8 cellular contexts compared by ENCODE assay signal in the genomic region with DNA sequence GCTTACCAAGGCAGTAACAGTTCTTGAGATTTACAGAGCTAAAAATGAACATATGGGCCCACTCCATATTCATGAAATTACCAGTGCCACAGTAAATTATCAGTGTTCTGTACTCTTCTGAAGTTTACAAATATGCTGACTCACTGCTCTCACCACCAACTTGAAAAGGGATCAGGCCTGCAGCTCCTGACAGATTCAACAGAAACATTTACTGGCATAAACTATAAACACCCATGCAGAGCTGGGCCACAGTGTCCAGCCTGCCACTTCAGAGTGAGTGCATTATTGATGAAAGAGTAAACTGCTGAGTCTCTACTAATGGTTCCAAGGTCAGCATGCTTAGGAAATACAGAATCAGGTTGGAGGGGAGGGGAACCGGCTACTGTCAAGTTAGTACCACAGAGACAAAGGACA.
DNase-seq lines count a peak whose midpoint lies in the region; ATAC-seq, FAIRE-seq and TF ChIP-seq lines count a peak whose summit lies in the region.

No MANE protein-coding gene starts in this region.

- intact Hi-C loops in PC-9 (cut with micrococcal nuclease; ENCODE audit: unreplicated experiment) (loop anchor here (2.0 to 5.0 kb wide), 2 partner anchors 54 to 150 kb away; partner anchors contain the start of gene SGPP2), esophagus squamous epithelium (cut with DNase I) (no loop called here)

- peak; percentile 53; the same call in 2 of the 3 replicates for ATAC-seq in DND-41 (ENCODE audit: insufficient read depth, low read depth)
- peak; percentile 65 for ATAC-seq in omental fat pad (ENCODE audit: low FRiP score)

- POLR2A ChIA-PET in PC-9 (lab: Charles Lee; ENCODE audit: unreplicated experiment): interaction anchor here (0.6 kb wide), 3 partner anchors 24 to 1371 kb away, joined by 3 to 9 read pairs (median 3); no protein-coding TSS in a partner anchor

- peaks cover 39% of the 10 kb centered on the region for H3F3A ChIP-seq in PC-9 (ENCODE audit: insufficient read depth, low read depth)

- H3K27me3 ChIP-seq in DND-41 (ENCODE audit: insufficient read depth, low read length, poor library complexity) (no peaks in the 10 kb centered on the region), PC-9 (ENCODE audit: insufficient read depth, low read depth) (no peaks in the 10 kb centered on the region), esophagus squamous epithelium (no peaks in the 10 kb centered on the region)

- H4K20me1 ChIP-seq in DND-41 (ENCODE audit: insufficient read depth, low read length): no peaks in the 10 kb centered on the region
- no peaks in the 10 kb centered on the region for H4K20me1 ChIP-seq in PC-9 (ENCODE audit: insufficient read depth)

- H3K4me3 ChIP-seq in DND-41 (ENCODE audit: low read depth in 1 of 2, low read length in 2 of 2) (no peak overlapping the region), PC-9 (peak overlapping the region; percentile 3; the same call in 1 of the 2 replicates), esophagus squamous epithelium (no peak overlapping the region)

- no peak for TF ChIP-seq CTCF in DND-41 (IDR thresholded peaks at IDR 0.05; ENCODE audit: borderline replicate concordance, extremely low read depth, low read length, poor library complexity, severe bottlenecking)
- TF ChIP-seq CTCF in PC-9 (conservative IDR thresholded peaks at IDR 0.05): no peak
- TF ChIP-seq CTCF in esophagus squamous epithelium (IDR thresholded peaks at IDR 0.05): no peak
- no peak for TF ChIP-seq CTCF in omental fat pad (IDR thresholded peaks at IDR 0.05)

- DNase-seq in DND-41: no peak
- DNase-seq in PC-9: no peak
- no peak for DNase-seq in esophagus squamous epithelium (lab: John Stamatoyannopoulos, UW)
- no peak for DNase-seq in omental fat pad (ENCODE audit: low spot score)
- DNase-seq in G401 (ENCODE audit: low spot score): no peak
- DNase-seq in NCI-H446 treated with DMSO at 0.1 percent for 48 hours (lab: John Stamatoyannopoulos, UW): no peak
- no peak for DNase-seq in DMS114 treated with DMSO at 0.1 percent for 48 hours (lab: John Stamatoyannopoulos, UW; ENCODE audit: unreplicated experiment)
- DNase-seq in urothelium cell line (ENCODE audit: low spot score): no peak

- H2AFZ ChIP-seq in DND-41 (ENCODE audit: low read depth, low read length) (no peak overlapping the region), PC-9 (0 out of 2 replicates have a peak overlapping the region, but pooled peaks have one; percentile 0)

- H3K9me3 ChIP-seq in DND-41 (ENCODE audit: insufficient read depth, low read length, severe bottlenecking) (no peaks in the 10 kb centered on the region), PC-9 (ENCODE audit: insufficient read depth, low read depth) (no peaks in the 10 kb centered on the region), esophagus squamous epithelium (no peaks in the 10 kb centered on the region)

- BruUV-seq in PC-9 (replicated peaks; lab: Mats Ljungman, UMichigan): TSS peak; percentile 98

- WGBS in esophagus squamous epithelium, 2 donors: 64 to 83% methylated on average over 1 of the region's 1 CpG

- H3K4me2 ChIP-seq in DND-41 (ENCODE audit: insufficient read depth, low read length) (no peak overlapping the region), PC-9 (peak overlapping the region; percentile 62)

- H3K27ac ChIP-seq in DND-41 (ENCODE audit: low read length) (peak overlapping the region; percentile 41; the same call in 1 of the 2 replicates), PC-9 (peak overlapping the region; percentile 87), esophagus squamous epithelium (peak overlapping the region; percentile 39 to 77 (median 68))

- H3K4me1 ChIP-seq in DND-41 (ENCODE audit: insufficient read depth, low read length) (no peaks in the 10 kb centered on the region), PC-9 (replicated peaks; ENCODE audit: insufficient read depth) (peaks cover 65% of the 10 kb centered on the region), esophagus squamous epithelium (peaks cover 10 to 35% (median 10%) of the 10 kb centered on the region in 3 donors)

- TF ChIP-seq POLR2A in esophagus squamous epithelium (IDR thresholded peaks at IDR 0.05): no peak

- no peaks in the 10 kb centered on the region for H3K9me2 ChIP-seq in PC-9 (ENCODE audit: insufficient read depth)

- no peak for FAIRE-seq in urothelium cell line (lab: Jason Lieb, UNC)

- H3K36me3 ChIP-seq in DND-41 (ENCODE audit: insufficient read depth, low read length) (peaks cover 61% of the 10 kb centered on the region), PC-9 (ENCODE audit: low read depth) (peaks cover 66% of the 10 kb centered on the region), esophagus squamous epithelium (peaks cover 0 to 43% (median 0%) of the 10 kb centered on the region in 3 donors)

- CTCF ChIA-PET in PC-9 (lab: Charles Lee): interaction anchor here (1.2 to 2.1 kb wide), 2 partner anchors 11 to 255 kb away, joined by 3 to 14 read pairs; no protein-coding TSS in a partner anchor

- H3K79me2 ChIP-seq in DND-41 (ENCODE audit: insufficient read depth, low read length) (no peaks in the 10 kb centered on the region), PC-9 (ENCODE audit: low read depth) (peaks cover 18% of the 10 kb centered on the region)

- no peak overlapping the region for H3K9ac ChIP-seq in DND-41 (ENCODE audit: low read depth, low read length)

- in situ Hi-C loops in G401 (cut with HindIII; ENCODE audit: low sequenced_read_pairs): no loop called here
